In genomic region chr2:106506002-106506687, GRCh38 we compare ENCODE assay signal across 9 cellular contexts. TPM values are rescaled to one million over a fixed set of nuclear protein-coding genes. Genes with fewer than 3 reads are reported as not detected.
"Had no signal": no experiment of that assay in that cellular context is flagged by ENCODE, and none has a peak within 500 bp of the region (broad histone marks: within the 10 kb centered on the region; RNA-seq: fewer than 3 reads in every experiment).

No MANE protein-coding gene starts in this region.

RNA-seq across cellular contexts. Expression of gene CD8B2, which starts 19.0 kb away (rescaled TPM):
- total RNA-seq: activated T-helper 2 cell treated with anti-CD3 and anti-CD28 coated beads, Interferon-gamma antibody, Interleukin-2, Interleukin-4, amounts not matched to agents 10 μg/mL and 5 μg/mL and 100 μg/mL, durations not matched to agents 14 hours and 24 hours and 36 hours; ascending aorta; cardiac muscle cell; IMR-90; LHCN-M2; NCI-H460; OCI-LY7; PC-9; Right ventricle myocardium superior had no signal

RNA-seq across cellular contexts. Expression of gene RGPD3, which starts 37.9 kb away (rescaled TPM):
- total RNA-seq: OCI-LY7 had no signal
